14 cellular contexts compared by ENCODE assay signal in genomic region chr12:64633186-64633939, GRCh38. TPM values are rescaled to one million over a fixed set of nuclear protein-coding genes. Genes with fewer than 3 reads are reported as not detected.
DNase-seq lines count a peak whose midpoint lies in the region; ATAC-seq and TF ChIP-seq lines count a peak whose summit lies in the region.
"Had no signal": no experiment of that assay in that cellular context is flagged by ENCODE, and none has a peak within 500 bp of the region (broad histone marks: within the 10 kb centered on the region; RNA-seq: fewer than 3 reads in every experiment).

No MANE protein-coding gene starts in this region.

- H3K9me3 Mint-ChIP-seq in activated naive CD8-positive, alpha-beta T cell treated with anti-CD3 and anti-CD28 coated beads, Interleukin-2, amount 50 U/mL, for 24 hours = peaks cover 6% of the 10 kb centered on the region

- H3K27ac Mint-ChIP-seq in activated naive CD8-positive, alpha-beta T cell treated with anti-CD3 and anti-CD28 coated beads, Interleukin-2, amount 50 U/mL, for 24 hours = peak overlapping the region; percentile 36

- ATAC-seq in activated naive CD8-positive, alpha-beta T cell treated with anti-CD3 and anti-CD28 coated beads, Interleukin-2, amount 50 U/mL, for 24 hours = no peak

- H3K4me3 Mint-ChIP-seq in activated naive CD8-positive, alpha-beta T cell treated with anti-CD3 and anti-CD28 coated beads, Interleukin-2, amount 50 U/mL, for 24 hours = no peak overlapping the region

- no peaks in the 10 kb centered on the region for H3K9me3 ChIP-seq in Karpas-422 (ENCODE audit: low read length)
- no peaks in the 10 kb centered on the region for H3K9me3 ChIP-seq in neutrophil
- H3K9me3 ChIP-seq: mucosa of descending colon had no signal

- peaks cover 34% of the 10 kb centered on the region for H3K36me3 ChIP-seq in Karpas-422 (ENCODE audit: insufficient read depth, low read length)
- peaks cover 45% of the 10 kb centered on the region for H3K36me3 ChIP-seq in neutrophil

- H3K27me3 ChIP-seq in Karpas-422 (ENCODE audit: low read length) (no peaks in the 10 kb centered on the region), neutrophil (no peaks in the 10 kb centered on the region)

- H3K9me2 ChIP-seq in Karpas-422 (replicated peaks; ENCODE audit: insufficient read depth, low read length) = no peaks in the 10 kb centered on the region

- H3K4me1 ChIP-seq in Karpas-422 (ENCODE audit: low read length) (peaks cover 54% of the 10 kb centered on the region), neutrophil (ENCODE audit: control insufficient read depth in 1 of 2, insufficient read depth in 1 of 2, low read depth in 1 of 2, low read length in 1 of 2) (peaks cover 46 to 52% of the 10 kb centered on the region in 2 experiments)

- peak overlapping the region; percentile 23; the same call in 1 of the 2 replicates for H3K27ac ChIP-seq in Karpas-422 (ENCODE audit: low read length)
- H3K27ac ChIP-seq in neutrophil = peak overlapping the region; percentile 59

- no peak for TF ChIP-seq CTCF in neutrophil (IDR thresholded peaks at IDR 0.05)

- peaks cover 46% of the 10 kb centered on the region for H3K36me3 Mint-ChIP-seq in activated naive CD8-positive, alpha-beta T cell treated with anti-CD3 and anti-CD28 coated beads, Interleukin-2, amount 50 U/mL, for 24 hours (ENCODE audit: low read depth)

- H2AFZ ChIP-seq in Karpas-422 (ENCODE audit: low read length) = no peak overlapping the region

- no peak overlapping the region for H3K4me3 ChIP-seq in Karpas-422 (ENCODE audit: low read length)
- H3K4me3 ChIP-seq in neutrophil (ENCODE audit: low read depth in 1 of 2, low read length in 1 of 2) = no peak overlapping the region
- H3K4me3 ChIP-seq: mucosa of descending colon had no signal

- H4K20me1 ChIP-seq in Karpas-422 (ENCODE audit: insufficient read depth, low read depth, low read length) = no peaks in the 10 kb centered on the region

- no peak overlapping the region for H3K9ac ChIP-seq in Karpas-422 (ENCODE audit: low read length)

- no peaks in the 10 kb centered on the region for H3K27me3 Mint-ChIP-seq in activated naive CD8-positive, alpha-beta T cell treated with anti-CD3 and anti-CD28 coated beads, Interleukin-2, amount 50 U/mL, for 24 hours

- peaks cover 98% of the 10 kb centered on the region for H3K79me2 ChIP-seq in Karpas-422 (ENCODE audit: low read length)

- H3K4me1 Mint-ChIP-seq in activated naive CD8-positive, alpha-beta T cell treated with anti-CD3 and anti-CD28 coated beads, Interleukin-2, amount 50 U/mL, for 24 hours = peaks cover 71% of the 10 kb centered on the region

- no peak overlapping the region for H3K4me2 ChIP-seq in Karpas-422 (ENCODE audit: low read depth, low read length, poor library complexity, severe bottlenecking)

- peak; percentile 15 for DNase-seq in COR-L47 (lab: John Stamatoyannopoulos, UW)
- no peak for DNase-seq in Karpas-422
- no peak for DNase-seq in activated naive CD8-positive, alpha-beta T cell treated with anti-CD3 and anti-CD28 coated beads, Interleukin-2, amount 50 U/mL, for 24 hours
- no peak for DNase-seq in mucosa of gallbladder (ENCODE audit: low spot score)
- no peak for DNase-seq in 8988T
- no peak for DNase-seq in NCI-H82 treated with DMSO at 0.1 percent for 48 hours (lab: John Stamatoyannopoulos, UW; ENCODE audit: unreplicated experiment)
- DNase-seq in A172 (ENCODE audit: low spot score) = no peak
- DNase-seq: activated gamma-delta T cell, cortex of kidney, NCI-H1105 treated with DMSO at 0.1 percent for 48 hours, NCI-H524 treated with DMSO at 0.1 percent for 48 hours, SIG-M5 had no signal

RNA-seq across cellular contexts. Expression of gene RASSF3, which starts 23.1 kb away (rescaled TPM):
- total RNA-seq in Karpas-422 (2014; rRNA removed; shearing (Covaris generic); ENCODE audit: low replicate concordance) = 21.5 and 27.4 TPM in 2 replicates
- total RNA-seq in mucosa of gallbladder = 130 TPM
- 21.4 and 23.0 TPM in 2 replicates for total RNA-seq in A172 (2014; rRNA removed; shearing (Covaris generic))
